Comparison of ENCODE assay signal across 20 cellular contexts in genomic region chr17:44467108-44467507, GRCh38. TPM values are rescaled to one million over a fixed set of nuclear protein-coding genes. Genes with fewer than 3 reads are reported as not detected.
A peak's percentile ranks its signal among the peaks of the same experiment; 100 is the strongest.
DNase-seq lines count a peak whose midpoint lies in the region; ATAC-seq, FAIRE-seq and TF ChIP-seq lines count a peak whose summit lies in the region.
"Had no signal": no experiment of that assay in that cellular context is flagged by ENCODE, and none has a peak within 500 bp of the region (broad histone marks: within the 10 kb centered on the region; RNA-seq: fewer than 3 reads in every experiment).

No MANE protein-coding gene starts in this region.

- no peaks in the 10 kb centered on the region for H3K27me3 Mint-ChIP-seq in WTC11 (ENCODE audit: low read depth)
- no peaks in the 10 kb centered on the region for H3K27me3 Mint-ChIP-seq in CD8-positive, alpha-beta memory T cell
- H3K27me3 Mint-ChIP-seq in activated CD4-positive, alpha-beta memory T cell treated with anti-CD3 and anti-CD28 coated beads, Interleukin-2, amount 10 ng/mL, durations not matched to agents 7 days and 5 days, result no peaks in the 10 kb centered on the region
- H3K27me3 Mint-ChIP-seq: activated naive CD8-positive, alpha-beta T cell treated with anti-CD3 and anti-CD28 coated beads for 36 hours; IgD-negative memory B cell; stimulated activated naive B cell treated with anti-CD40 and anti-IgM and Interleukin-4, amounts not matched to agents 10 μg/mL and 1 μg/mL and 100 μg/mL, for 72 hours had no signal

- H3K4me3 ChIP-seq in fibroblast of the aortic adventitia (ENCODE audit: low read depth, low read length) (no peak overlapping the region), psoas muscle (peak overlapping the region; percentile 43)
- H3K4me3 ChIP-seq in CD8-positive, alpha-beta memory T cell (ENCODE audit: low read length), result no peak overlapping the region
- H3K4me3 ChIP-seq: body of pancreas, transverse colon had no signal

- TF ChIP-seq CTCF in WTC11 (IDR thresholded peaks at IDR 0.05) (no peak), fibroblast of the aortic adventitia (IDR thresholded peaks at IDR 0.05; ENCODE audit: insufficient read depth, low read length) (no peak), psoas muscle (IDR thresholded peaks at IDR 0.05) (no peak)

- H3K4me1 Mint-ChIP-seq in WTC11, result peaks cover 22% of the 10 kb centered on the region
- H3K4me1 Mint-ChIP-seq in CD8-positive, alpha-beta memory T cell, result peaks cover 41 to 71% (median 69%) of the 10 kb centered on the region in 3 donors
- H3K4me1 Mint-ChIP-seq in activated CD4-positive, alpha-beta memory T cell treated with anti-CD3 and anti-CD28 coated beads, Interleukin-2, amount 10 ng/mL, durations not matched to agents 7 days and 5 days, result peaks cover 18% of the 10 kb centered on the region

- no peak for TF ChIP-seq POLR2A in H54 (IDR thresholded peaks at IDR 0.05; ENCODE audit: low read depth, low read length)

- intact Hi-C loops in psoas muscle (cut with DNase I), result loop anchor here (5.0 kb wide), 2 partner anchors 35 to 40 kb away; no protein-coding TSS in a partner anchor

- POLR2A ChIA-PET in WTC11 (lab: Charles Lee), result no interaction called here
- POLR2A ChIA-PET in CD8-positive, alpha-beta memory T cell (lab: Charles Lee), result no interaction called here
- POLR2A ChIA-PET in activated CD4-positive, alpha-beta memory T cell treated with anti-CD3 and anti-CD28 coated beads, Interleukin-2, amount 10 ng/mL, durations not matched to agents 7 days and 5 days (lab: Charles Lee), result no interaction called here

- H3K9me3 Mint-ChIP-seq in WTC11, result no peaks in the 10 kb centered on the region
- H3K9me3 Mint-ChIP-seq in CD8-positive, alpha-beta memory T cell, result no peaks in the 10 kb centered on the region
- no peaks in the 10 kb centered on the region for H3K9me3 Mint-ChIP-seq in activated CD4-positive, alpha-beta memory T cell treated with anti-CD3 and anti-CD28 coated beads, Interleukin-2, amount 10 ng/mL, durations not matched to agents 7 days and 5 days
- H3K9me3 Mint-ChIP-seq: activated naive CD8-positive, alpha-beta T cell treated with anti-CD3 and anti-CD28 coated beads for 36 hours; activated T-helper 1 cell treated with anti-CD3 and anti-CD28 coated beads, Interleukin-12 subunit alpha, Interleukin-12 subunit beta, Interleukin-2, Interleukin-4 antibody, amounts not matched to agents 30 ng/mL and 10 ng/mL and 1 ng/mL, durations not matched to agents 14 hours and 24 hours and 36 hours; IgD-negative memory B cell; neural crest cell; stimulated activated naive B cell treated with anti-CD40 and anti-IgM and Interleukin-4, amounts not matched to agents 10 μg/mL and 1 μg/mL and 100 μg/mL, for 72 hours had no signal

- CTCF ChIA-PET in WTC11 (lab: Charles Lee), result interaction anchor here (0.7 kb wide), 1 partner anchor 61 kb away, joined by 3 read pairs; no protein-coding TSS in a partner anchor
- CTCF ChIA-PET in CD8-positive, alpha-beta memory T cell (lab: Charles Lee), result no interaction called here
- CTCF ChIA-PET in activated CD4-positive, alpha-beta memory T cell treated with anti-CD3 and anti-CD28 coated beads, Interleukin-2, amount 10 ng/mL, durations not matched to agents 7 days and 5 days (lab: Charles Lee), result no interaction called here

- peak overlapping the region; percentile 16; the same call in 1 of the 2 replicates for H3K27ac Mint-ChIP-seq in WTC11
- peak overlapping the region in 2 of 8 donors; percentile 6 to 35 for H3K27ac Mint-ChIP-seq in CD8-positive, alpha-beta memory T cell
- H3K27ac Mint-ChIP-seq in activated CD4-positive, alpha-beta memory T cell treated with anti-CD3 and anti-CD28 coated beads, Interleukin-2, amount 10 ng/mL, durations not matched to agents 7 days and 5 days, result no peak overlapping the region
- H3K27ac Mint-ChIP-seq: activated naive CD8-positive, alpha-beta T cell treated with anti-CD3 and anti-CD28 coated beads for 36 hours; activated T-helper 1 cell treated with anti-CD3 and anti-CD28 coated beads, Interleukin-12 subunit alpha, Interleukin-12 subunit beta, Interleukin-2, Interleukin-4 antibody, amounts not matched to agents 30 ng/mL and 10 ng/mL and 1 ng/mL, durations not matched to agents 14 hours and 24 hours and 36 hours; IgD-negative memory B cell; stimulated activated naive B cell treated with anti-CD40 and anti-IgM and Interleukin-4, amounts not matched to agents 10 μg/mL and 1 μg/mL and 100 μg/mL, for 72 hours had no signal

- no peak for ATAC-seq in WTC11
- ATAC-seq in psoas muscle, result peak in 1 of 4 donors; percentile 25
- ATAC-seq in stimulated activated naive CD8-positive, alpha-beta T cell treated with anti-CD3 and anti-CD28 coated beads, Interleukin-15, Interleukin-2, amounts not matched to agents 100 U/mL and 50 U/mL, for 24 hours, result no peak
- ATAC-seq: body of pancreas; stimulated activated naive B cell treated with anti-CD40 and anti-IgM and Interleukin-4, amounts not matched to agents 10 μg/mL and 1 μg/mL and 100 μg/mL, for 72 hours had no signal

- H3K36me3 Mint-ChIP-seq in WTC11, result peaks cover 3% of the 10 kb centered on the region
- H3K36me3 Mint-ChIP-seq in CD8-positive, alpha-beta memory T cell, result peaks cover 0 to 61% (median 5%) of the 10 kb centered on the region in 3 donors
- H3K36me3 Mint-ChIP-seq in activated CD4-positive, alpha-beta memory T cell treated with anti-CD3 and anti-CD28 coated beads, Interleukin-2, amount 10 ng/mL, durations not matched to agents 7 days and 5 days (ENCODE audit: low read depth), result peaks cover 21% of the 10 kb centered on the region

- in situ Hi-C loops in ACHN (cut with HindIII; ENCODE audit: low pct_ligation_motif_present, low pct_unique_long_range_greater_than_20kb, low sequenced_read_pairs), result no loop called here

- peaks cover 39% of the 10 kb centered on the region for H3K4me1 ChIP-seq in psoas muscle
- H3K4me1 ChIP-seq in CD8-positive, alpha-beta memory T cell (ENCODE audit: insufficient read depth, low read length), result peaks cover 7% of the 10 kb centered on the region

- DNase-seq in H54 (ENCODE audit: insufficient read length, low spot score) (no peak), WTC11 (ENCODE audit: low spot score) (no peak), fibroblast of the aortic adventitia (ENCODE audit: low read depth) (peak; percentile 15), psoas muscle (no peak), ACHN (no peak)
- DNase-seq in CD8-positive, alpha-beta memory T cell, result no peak
- no peak for DNase-seq in activated CD4-positive, alpha-beta memory T cell treated with anti-CD3 and anti-CD28 coated beads, Interleukin-2, amount 10 ng/mL, durations not matched to agents 7 days and 5 days
- no peak for DNase-seq in stimulated activated naive CD8-positive, alpha-beta T cell treated with anti-CD3 and anti-CD28 coated beads, Interleukin-15, Interleukin-2, amounts not matched to agents 100 U/mL and 50 U/mL, for 24 hours
- DNase-seq: activated naive CD8-positive, alpha-beta T cell treated with anti-CD3 and anti-CD28 coated beads for 36 hours; body of pancreas; Caco-2; HCEC 1CT; mesendoderm; NCI-H2171 treated with DMSO at 0.1 percent for 48 hours; NCI-H748 treated with DMSO at 0.1 percent for 48 hours; stimulated activated naive B cell treated with anti-CD40 and anti-IgM and Interleukin-4, amounts not matched to agents 10 μg/mL and 1 μg/mL and 100 μg/mL, for 72 hours; transverse colon had no signal

- no peaks in the 10 kb centered on the region for H3K9me3 ChIP-seq in psoas muscle
- no peaks in the 10 kb centered on the region for H3K9me3 ChIP-seq in CD8-positive, alpha-beta memory T cell (ENCODE audit: low read length)
- H3K9me3 ChIP-seq: body of pancreas, Caco-2, transverse colon had no signal

- H3K27me3 ChIP-seq in psoas muscle (ENCODE audit: insufficient read depth in 3 of 3, low read length in 2 of 3), result no peaks in the 10 kb centered on the region
- no peaks in the 10 kb centered on the region for H3K27me3 ChIP-seq in CD8-positive, alpha-beta memory T cell (ENCODE audit: insufficient read depth, low read length, poor library complexity, severe bottlenecking)
- H3K27me3 ChIP-seq: body of pancreas, transverse colon had no signal

- H3K27ac ChIP-seq in psoas muscle, result peak overlapping the region; percentile 58
- no peak overlapping the region for H3K27ac ChIP-seq in CD8-positive, alpha-beta memory T cell (ENCODE audit: low read depth, low read length)
- H3K27ac ChIP-seq: body of pancreas, transverse colon had no signal

- 16 to 33% (median 21%) methylated on average over 3 of the region's 3 CpGs for WGBS in psoas muscle, 3 donors

- H3K36me3 ChIP-seq in psoas muscle (ENCODE audit: insufficient read depth in 1 of 2, low read depth in 1 of 2), result peaks cover 0 to 30% of the 10 kb centered on the region in 2 donors
- H3K36me3 ChIP-seq in CD8-positive, alpha-beta memory T cell (ENCODE audit: insufficient read depth, low read length), result no peaks in the 10 kb centered on the region

- no peak overlapping the region for H3K4me3 Mint-ChIP-seq in WTC11
- no peak overlapping the region for H3K4me3 Mint-ChIP-seq in CD8-positive, alpha-beta memory T cell
- no peak overlapping the region for H3K4me3 Mint-ChIP-seq in activated CD4-positive, alpha-beta memory T cell treated with anti-CD3 and anti-CD28 coated beads, Interleukin-2, amount 10 ng/mL, durations not matched to agents 7 days and 5 days
- H3K4me3 Mint-ChIP-seq: activated naive CD8-positive, alpha-beta T cell treated with anti-CD3 and anti-CD28 coated beads for 36 hours; activated T-helper 1 cell treated with anti-CD3 and anti-CD28 coated beads, Interleukin-12 subunit alpha, Interleukin-12 subunit beta, Interleukin-2, Interleukin-4 antibody, amounts not matched to agents 30 ng/mL and 10 ng/mL and 1 ng/mL, durations not matched to agents 14 hours and 24 hours and 36 hours; neural crest cell; stimulated activated naive B cell treated with anti-CD40 and anti-IgM and Interleukin-4, amounts not matched to agents 10 μg/mL and 1 μg/mL and 100 μg/mL, for 72 hours had no signal

- peak; percentile 36 for FAIRE-seq in H54 (lab: Jason Lieb, UNC)

TF ChIP-seq in WTC11, 78 proteins besides CTCF, POLR2A, EP300 and RAD21 (continues in another document):
- TF ChIP-seq NFYB (CRISPR knock-in tag; conservative IDR thresholded peaks at IDR 0.05; ENCODE audit: low read depth), result no peak
- TF ChIP-seq ZNF671 (CRISPR knock-in tag; IDR thresholded peaks at IDR 0.05), result no peak

RNA-seq across cellular contexts. Expression of gene GPATCH8, which starts 36.1 kb away (rescaled TPM):
- total RNA-seq in WTC11 (2021) (51.9 to 52.4 TPM (median 51.9 TPM) in 3 replicates), fibroblast of the aortic adventitia (ENCODE audit: low replicate concordance) (23.3 and 29.4 TPM in 2 replicates), psoas muscle (10 to 100 TPM; 16.5 to 28.1 (median 21.7) TPM)
- polyA plus RNA-seq in psoas muscle, result 10 to 100 TPM in 2 of 3 donors, 1 to 10 TPM in 1; 5.7 to 23.5 (median 11.9) TPM
- 10 to 100 TPM; 41.6 to 43.3 TPM for total RNA-seq in CD8-positive, alpha-beta memory T cell
- polyA plus RNA-seq in CD8-positive, alpha-beta memory T cell, result 73.3 TPM
- total RNA-seq in activated CD4-positive, alpha-beta memory T cell treated with anti-CD3 and anti-CD28 coated beads, Interleukin-2, amount 10 ng/mL, durations not matched to agents 7 days and 5 days, result 10 to 100 TPM; 38.7 to 43.0 TPM
